12 cellular contexts compared by ENCODE assay signal in the genomic region with DNA sequence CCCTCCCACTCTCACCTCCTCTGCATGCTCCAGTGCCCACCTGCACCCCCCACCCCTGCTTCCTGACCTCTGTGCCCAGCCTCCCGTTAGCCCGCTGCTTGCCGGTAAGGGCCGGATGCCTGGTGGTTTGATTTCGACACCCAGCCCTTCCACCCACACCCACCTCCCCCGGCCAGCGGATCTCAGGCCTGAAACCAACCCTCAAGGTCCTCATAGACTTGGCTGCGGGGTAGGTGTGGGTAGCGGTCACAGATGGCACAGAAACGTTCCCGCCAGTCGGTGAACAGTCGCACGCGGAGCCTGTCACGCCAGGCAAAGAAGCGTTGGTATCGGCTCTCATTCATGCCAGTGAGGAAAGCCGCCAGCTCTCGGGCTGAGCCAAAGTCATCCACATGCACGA. TPM values are rescaled to one million over a fixed set of nuclear protein-coding genes. Genes with fewer than 3 reads are reported as not detected.
DNase-seq lines count a peak whose midpoint lies in the region; ATAC-seq, FAIRE-seq and TF ChIP-seq lines count a peak whose summit lies in the region.
"Had no signal": no experiment of that assay in that cellular context is flagged by ENCODE, and none has a peak within 500 bp of the region (broad histone marks: within the 10 kb centered on the region; RNA-seq: fewer than 3 reads in every experiment).

No MANE protein-coding gene starts in this region.

- H3K27ac ChIP-seq in KMS-11: no peak overlapping the region

- no peak overlapping the region for H3K9ac ChIP-seq in KMS-11

- H4K20me1 ChIP-seq in KMS-11 (ENCODE audit: insufficient read depth): no peaks in the 10 kb centered on the region

- no peak for TF ChIP-seq CTCF in KMS-11 (conservative IDR thresholded peaks at IDR 0.05; ENCODE audit: low read depth, low read length)
- TF ChIP-seq CTCF in omental fat pad (IDR thresholded peaks at IDR 0.05): no peak

- no peaks in the 10 kb centered on the region for H3K79me2 ChIP-seq in KMS-11 (ENCODE audit: insufficient read depth, low read depth)

- H3K27me3 ChIP-seq in KMS-11 (ENCODE audit: insufficient read depth, low read depth): peaks cover 8% of the 10 kb centered on the region; the same call in 1 of the 2 replicates

- DNase-seq in Ammon's horn (ENCODE audit: low spot score) (peak; percentile 35), left kidney (ENCODE audit: low read depth, low spot score) (peak; percentile 51), frontal cortex (ENCODE audit: low spot score in 2 of 2) (no peak), omental fat pad (ENCODE audit: low spot score) (no peak), DMS53 (lab: John Stamatoyannopoulos, UW) (no peak), pons (ENCODE audit: low spot score) (no peak)
- DNase-seq in activated CD8-positive, alpha-beta memory T cell treated with anti-CD3 and anti-CD28 coated beads for 24 hours: peak; percentile 83
- DNase-seq: Caco-2, NCI-H1417 treated with DMSO at 0.1 percent for 48 hours had no signal

- H2AFZ ChIP-seq in KMS-11 (ENCODE audit: low read depth): no peak overlapping the region

- H3K4me3 ChIP-seq in KMS-11 (IDR thresholded peaks at IDR 0.05; ENCODE audit: insufficient read depth, low read depth, low read length): no peak overlapping the region
- H3K4me3 ChIP-seq: mucosa of descending colon had no signal

- H3K4me1 ChIP-seq in KMS-11 (ENCODE audit: low read depth, poor library complexity, severe bottlenecking): peaks cover 44% of the 10 kb centered on the region

- no peaks in the 10 kb centered on the region for H3K36me3 ChIP-seq in KMS-11 (ENCODE audit: insufficient read depth)

- H3K4me2 ChIP-seq in KMS-11: peak overlapping the region; percentile 29; the same call in 1 of the 2 replicates

- ATAC-seq in omental fat pad (ENCODE audit: low FRiP score): no peak
- ATAC-seq: mucosa of descending colon had no signal

- FAIRE-seq in frontal cortex (lab: Jason Lieb, UNC): no peak

RNA-seq across cellular contexts. Expression of gene FUT7, which starts 1.4 kb away (rescaled TPM):
- total RNA-seq in frontal cortex: not detected
- 1 to 10 TPM in 1 of 4 donors, under 1 TPM in 2, not detected in 1; 0.19 to 3.6 (median 0.31) TPM for total RNA-seq in omental fat pad
- total RNA-seq: Caco-2, glomerular endothelial cell had no signal

RNA-seq across cellular contexts. Expression of gene ABCA2, which starts 2.5 kb away (rescaled TPM):
- total RNA-seq in frontal cortex: 20.8 TPM
- total RNA-seq in omental fat pad: 10 to 100 TPM; 15.4 to 31.5 (median 25.9) TPM

RNA-seq across cellular contexts. Expression of gene NPDC1, which starts 15.4 kb away (rescaled TPM):
- total RNA-seq in frontal cortex: 16.3 TPM
- total RNA-seq in omental fat pad: 10 to 100 TPM; 37.2 to 70.5 (median 58.5) TPM

RNA-seq across cellular contexts. Expression of gene ENTPD2, which starts 23.3 kb away (rescaled TPM):
- total RNA-seq in frontal cortex (0.82 TPM), omental fat pad (under 1 TPM in 3 of 4 donors, not detected in 1; 0.25 to 0.72 (median 0.28) TPM)
- total RNA-seq: glomerular endothelial cell had no signal

RNA-seq across cellular contexts. Expression of gene CLIC3, which starts 34.2 kb away (rescaled TPM):
- total RNA-seq in frontal cortex: not detected
- total RNA-seq in omental fat pad: 1 to 10 TPM in 3 of 4 donors, under 1 TPM in 1; 0.95 to 9.7 (median 4.7) TPM

Comparison
In these comparisons a context has a peak if more than half of its experiments do, and no peak if none do; other contexts are left out.
1. DNase-seq: peak in Ammon's horn (single experiment), activated CD8-positive, alpha-beta memory T cell treated with anti-CD3 and anti-CD28 coated beads for 24 hours (single experiment) and left kidney (single experiment); none in frontal cortex (0 of 2), omental fat pad (single experiment), DMS53 (single experiment) and pons (single experiment).